ENCODE assay signal across 9 cellular contexts in genomic region chr15:92812271-92812670, GRCh38.
DNase-seq lines count a peak whose midpoint lies in the region; ATAC-seq and TF ChIP-seq lines count a peak whose summit lies in the region.
"Had no signal": no experiment of that assay in that cellular context is flagged by ENCODE, and none has a peak within 500 bp of the region (broad histone marks: within the 10 kb centered on the region; RNA-seq: fewer than 3 reads in every experiment).

No MANE protein-coding gene starts in this region.

- H3K36me3 Mint-ChIP-seq in activated naive CD8-positive, alpha-beta T cell treated with anti-CD3 and anti-CD28 coated beads for 36 hours, result no peaks in the 10 kb centered on the region

- H3K27me3 Mint-ChIP-seq in activated naive CD8-positive, alpha-beta T cell treated with anti-CD3 and anti-CD28 coated beads for 36 hours, result no peaks in the 10 kb centered on the region

- 69 to 77% (median 71%) methylated on average over 12 of the region's 12 CpGs for WGBS in heart left ventricle, 4 donors

- no peak for TF ChIP-seq POLR2A in heart left ventricle (IDR thresholded peaks at IDR 0.05)

- H3K4me1 ChIP-seq in heart left ventricle (peaks cover 3 to 44% (median 16%) of the 10 kb centered on the region in 12 donors), upper lobe of right lung (peaks cover 25% of the 10 kb centered on the region)

- peaks cover 1% of the 10 kb centered on the region for H3K9me3 Mint-ChIP-seq in activated naive CD8-positive, alpha-beta T cell treated with anti-CD3 and anti-CD28 coated beads for 36 hours

- peak overlapping the region; percentile 60 for H3K27ac Mint-ChIP-seq in activated naive CD8-positive, alpha-beta T cell treated with anti-CD3 and anti-CD28 coated beads for 36 hours

- intact Hi-C loops in heart left ventricle (cut with DNase I), result loop anchor here in 3 of 10 donors (5.0 kb wide), 2 partner anchors 70 to 90 kb away; partner anchors contain the start of gene CHD2 (in 2 of the 3)
- intact Hi-C loops in Right ventricle myocardium inferior (cut with DNase I), result no loop called here
- intact Hi-C loops in upper lobe of right lung (cut with DNase I), result no loop called here

- no peaks in the 10 kb centered on the region for H3K27me3 ChIP-seq in heart left ventricle
- no peaks in the 10 kb centered on the region for H3K27me3 ChIP-seq in upper lobe of right lung

- peaks cover 46% of the 10 kb centered on the region for H3K4me1 Mint-ChIP-seq in activated naive CD8-positive, alpha-beta T cell treated with anti-CD3 and anti-CD28 coated beads for 36 hours

- H3K36me3 ChIP-seq in heart left ventricle (no peaks in the 10 kb centered on the region), upper lobe of right lung (no peaks in the 10 kb centered on the region)

- peak overlapping the region in 7 of 12 donors; percentile 57 to 80 (median 61) for H3K4me3 ChIP-seq in heart left ventricle
- peak overlapping the region; percentile 23 for H3K4me3 ChIP-seq in upper lobe of right lung

- H3K27ac ChIP-seq in heart left ventricle (peak overlapping the region in 6 of 12 donors; percentile 90 to 99 (median 98)), upper lobe of right lung (peak overlapping the region; percentile 99)

- no peaks in the 10 kb centered on the region for H3K9me3 ChIP-seq in heart left ventricle
- H3K9me3 ChIP-seq in upper lobe of right lung, result no peaks in the 10 kb centered on the region

- TF ChIP-seq CTCF in heart left ventricle (IDR thresholded peaks at IDR 0.05) (no peak), upper lobe of right lung (IDR thresholded peaks at IDR 0.05) (no peak)

- no peak for DNase-seq in heart left ventricle
- DNase-seq in Right ventricle myocardium inferior (ENCODE audit: missing footprints), result no peak
- DNase-seq in activated naive CD8-positive, alpha-beta T cell treated with anti-CD3 and anti-CD28 coated beads for 36 hours, result no peak
- peak; percentile 25 for DNase-seq in medulla oblongata (ENCODE audit: extremely low spot score)
- no peak for DNase-seq in upper lobe of right lung
- DNase-seq in NCI-H345 (lab: John Stamatoyannopoulos, UW), result no peak
- no peak for DNase-seq in HUDEP-2 (lab: John Stamatoyannopoulos, UW; ENCODE audit: unreplicated experiment in 76 of 76)
- DNase-seq in SHP77 treated with DMSO at 0.1 percent for 48 hours (lab: John Stamatoyannopoulos, UW), result no peak
- DNase-seq: NCI-H1092 had no signal

- H3K4me3 Mint-ChIP-seq in activated naive CD8-positive, alpha-beta T cell treated with anti-CD3 and anti-CD28 coated beads for 36 hours, result no peak overlapping the region

- no peak for ATAC-seq in heart left ventricle
- no peak for ATAC-seq in Right ventricle myocardium inferior
- ATAC-seq in upper lobe of right lung, result no peak
